1 cellular context compared by ENCODE assay signal in genomic region chr10:48751730-48752129, GRCh38.
TF ChIP-seq lines count a peak whose summit lies in the region.

No MANE protein-coding gene starts in this region.

TF ChIP-seq in GM12878, 131 proteins besides CTCF, POLR2A, EP300 and RAD21 (continued from another document):
- no peak for TF ChIP-seq SMARCA5 (IDR thresholded peaks at IDR 0.05)
- TF ChIP-seq, protein P1, sequence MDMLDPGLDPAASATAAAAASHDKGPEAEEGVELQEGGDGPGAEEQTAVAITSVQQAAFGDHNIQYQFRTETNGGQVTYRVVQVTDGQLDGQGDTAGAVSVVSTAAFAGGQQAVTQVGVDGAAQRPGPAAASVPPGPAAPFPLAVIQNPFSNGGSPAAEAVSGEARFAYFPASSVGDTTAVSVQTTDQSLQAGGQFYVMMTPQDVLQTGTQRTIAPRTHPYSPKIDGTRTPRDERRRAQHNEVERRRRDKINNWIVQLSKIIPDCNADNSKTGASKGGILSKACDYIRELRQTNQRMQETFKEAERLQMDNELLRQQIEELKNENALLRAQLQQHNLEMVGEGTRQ (IDR thresholded peaks at IDR 0.05; ENCODE audit: borderline replicate concordance, low read depth, low read length): no peak
- TF ChIP-seq RB1 (IDR thresholded peaks at IDR 0.05; ENCODE audit: borderline replicate concordance): no peak
- no peak for TF ChIP-seq CHD2 (IDR thresholded peaks at IDR 0.05; ENCODE audit: borderline replicate concordance, low read depth, low read length)
- no peak for TF ChIP-seq RCOR1 (conservative IDR thresholded peaks at IDR 0.05; ENCODE audit: low read depth, low read length)
